ENCODE assay signal across 8 cellular contexts in the genomic region with DNA sequence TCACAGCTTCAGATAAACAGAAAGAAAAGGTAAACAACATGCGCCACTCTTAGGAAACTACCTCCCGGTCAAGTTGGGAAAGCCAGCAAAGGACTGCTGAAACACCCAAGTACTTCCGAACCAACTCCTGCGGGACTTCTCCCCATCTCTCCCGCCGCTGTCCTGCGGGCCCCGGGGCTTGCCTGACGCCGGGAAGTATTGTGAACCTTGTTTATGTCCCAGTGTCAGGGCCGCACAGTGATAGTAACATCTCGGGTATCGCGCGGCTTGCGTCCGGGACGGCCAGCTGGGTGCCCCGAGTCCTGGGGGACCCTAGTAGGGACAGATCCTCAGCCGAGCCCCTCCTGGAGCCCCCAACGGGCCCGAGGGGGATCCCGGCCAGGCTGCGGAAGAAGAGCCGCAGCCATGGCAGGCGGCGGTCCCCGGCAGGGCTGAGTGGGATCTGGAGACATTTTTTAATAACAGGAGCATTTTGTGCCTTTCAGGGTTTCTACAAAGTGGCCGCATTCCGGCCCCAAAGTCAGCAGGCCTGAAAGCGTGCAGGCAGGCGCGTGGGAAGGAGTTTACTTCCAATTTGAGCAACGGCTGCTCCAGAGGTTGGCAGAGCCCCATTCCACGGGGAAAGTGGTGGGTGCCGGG. TPM values are rescaled to one million over a fixed set of nuclear protein-coding genes. Genes with fewer than 3 reads are reported as not detected.
DNase-seq lines count a peak whose midpoint lies in the region; ATAC-seq and TF ChIP-seq lines count a peak whose summit lies in the region.

No MANE protein-coding gene starts in this region.

- WGBS in smooth muscle cell (ENCODE audit: low lambda C conversion rate): 1% methylated on average over 36 of the region's 36 CpGs

- H3K27ac ChIP-seq in C4-2B (peak overlapping the region; percentile 93), HUES48 (ENCODE audit: low read depth, low read length) (peak overlapping the region; percentile 94), smooth muscle cell (ENCODE audit: low read depth) (peak overlapping the region; percentile 89)

- H3K27me3 ChIP-seq in HUES48 (ENCODE audit: control insufficient read depth, insufficient read depth, low read length) (no peaks in the 10 kb centered on the region), smooth muscle cell (ENCODE audit: low read depth) (no peaks in the 10 kb centered on the region)

- H3K4me1 ChIP-seq in HUES48 (ENCODE audit: control insufficient read depth, insufficient read depth, low read length): peaks cover 15% of the 10 kb centered on the region; the same call in 1 of the 2 replicates
- H3K4me1 ChIP-seq in smooth muscle cell (ENCODE audit: low read depth): peaks cover 10% of the 10 kb centered on the region

- CTCF ChIA-PET in MCF 10A (lab: Yijun Ruan, JAX): no interaction called here

- H3K9me3 ChIP-seq in HUES48 (ENCODE audit: control insufficient read depth, insufficient read depth, low read length): no peaks in the 10 kb centered on the region
- H3K9me3 ChIP-seq in smooth muscle cell (replicated peaks; ENCODE audit: low read depth): no peaks in the 10 kb centered on the region

- POLR2A ChIA-PET in MCF 10A (lab: Yijun Ruan, JAX): interaction anchor here (0.6 to 6.9 kb wide), 17 partner anchors 17 to 482 kb away, joined by 3 to 83 read pairs (median 3); a partner anchor contains a TSS

- H3K9me3 Mint-ChIP-seq in T-helper 2 cell treated with Interferon-gamma antibody and Interleukin-4, amounts not matched to agents 5 μg/mL and 100 μg/mL, for 36 hours: no peaks in the 10 kb centered on the region
- H3K9me3 Mint-ChIP-seq in MCF 10A (ENCODE audit: unreplicated experiment): no peaks in the 10 kb centered on the region

- peaks cover 25% of the 10 kb centered on the region for H3K4me1 Mint-ChIP-seq in T-helper 2 cell treated with Interferon-gamma antibody and Interleukin-4, amounts not matched to agents 5 μg/mL and 100 μg/mL, for 36 hours (ENCODE audit: low read depth)
- H3K4me1 Mint-ChIP-seq in MCF 10A (ENCODE audit: insufficient read depth, unreplicated experiment): peaks cover 6% of the 10 kb centered on the region

- peak overlapping the region; percentile 88 for H3K27ac Mint-ChIP-seq in T-helper 2 cell treated with Interferon-gamma antibody and Interleukin-4, amounts not matched to agents 5 μg/mL and 100 μg/mL, for 36 hours
- peak overlapping the region; percentile 96 for H3K27ac Mint-ChIP-seq in MCF 10A (ENCODE audit: low read depth, unreplicated experiment)

- BruUV-seq in MCF 10A (replicated peaks; lab: Mats Ljungman, UMichigan): no TSS peak

- H3K36me3 ChIP-seq in HUES48 (ENCODE audit: control insufficient read depth, insufficient read depth, low read length) (peaks cover 7% of the 10 kb centered on the region), smooth muscle cell (ENCODE audit: low read depth) (peaks cover 7% of the 10 kb centered on the region)

- peaks cover 3% of the 10 kb centered on the region for H3F3A ChIP-seq in smooth muscle cell (ENCODE audit: low read depth)

- H4K20me1 ChIP-seq in smooth muscle cell (ENCODE audit: low read depth): peaks cover 35% of the 10 kb centered on the region

- peaks cover 54% of the 10 kb centered on the region for H3K79me2 ChIP-seq in smooth muscle cell (ENCODE audit: low read depth)

- H3K27me3 Mint-ChIP-seq in T-helper 2 cell treated with Interferon-gamma antibody and Interleukin-4, amounts not matched to agents 5 μg/mL and 100 μg/mL, for 36 hours (ENCODE audit: low read depth): no peaks in the 10 kb centered on the region
- no peaks in the 10 kb centered on the region for H3K27me3 Mint-ChIP-seq in MCF 10A (ENCODE audit: insufficient read depth, unreplicated experiment)

- H3K4me3 Mint-ChIP-seq in T-helper 2 cell treated with Interferon-gamma antibody and Interleukin-4, amounts not matched to agents 5 μg/mL and 100 μg/mL, for 36 hours: peak overlapping the region; percentile 96
- H3K4me3 Mint-ChIP-seq in MCF 10A (ENCODE audit: unreplicated experiment): peak overlapping the region; percentile 94

- peak overlapping the region; percentile 88 for H2AFZ ChIP-seq in smooth muscle cell (ENCODE audit: low read depth)

- no peak for TF ChIP-seq CTCF in C4-2B (conservative IDR thresholded peaks at IDR 0.05)
- TF ChIP-seq CTCF in MCF 10A (IDR thresholded peaks at IDR 0.05; ENCODE audit: unreplicated experiment): no peak
- no peak for TF ChIP-seq CTCF in smooth muscle cell (IDR thresholded peaks at IDR 0.05; ENCODE audit: borderline replicate concordance, insufficient read depth, poor library complexity, severe bottlenecking)

- H3K4me3 ChIP-seq in HUES48 (ENCODE audit: low read depth, low read length) (peak overlapping the region; percentile 69), smooth muscle cell (peak overlapping the region; percentile 79)

- intact Hi-C loops in MCF 10A (cut with micrococcal nuclease): loop anchor here (2.0 kb wide), 1 partner anchor 152 kb away; no protein-coding TSS in a partner anchor

- peaks cover 17% of the 10 kb centered on the region for H3K36me3 Mint-ChIP-seq in T-helper 2 cell treated with Interferon-gamma antibody and Interleukin-4, amounts not matched to agents 5 μg/mL and 100 μg/mL, for 36 hours (ENCODE audit: low read depth)
- peaks cover 40% of the 10 kb centered on the region for H3K36me3 Mint-ChIP-seq in MCF 10A (ENCODE audit: insufficient read depth, unreplicated experiment)

- H3K9ac ChIP-seq in HUES48 (ENCODE audit: low read depth, low read length) (peak overlapping the region; percentile 88), smooth muscle cell (ENCODE audit: low read depth) (peak overlapping the region; percentile 92)

- H3K4me2 ChIP-seq in smooth muscle cell: peak overlapping the region; percentile 92

- DNase-seq in T-helper 2 cell treated with Interferon-gamma antibody and Interleukin-4, amounts not matched to agents 5 μg/mL and 100 μg/mL, for 36 hours (ENCODE audit: low spot score): peak; percentile 46
- DNase-seq in MCF 10A (ENCODE audit: unreplicated experiment) (peak; percentile 69), iris pigment epithelial cell (ENCODE audit: low read depth) (peak; percentile 67), smooth muscle cell (lab: John Stamatoyannopoulos, UW; ENCODE audit: unreplicated experiment) (peak; percentile 51), DMS153 (lab: John Stamatoyannopoulos, UW) (no peak)

- ATAC-seq in GM19452 (IDR thresholded peaks at IDR 0.05; ENCODE audit: unreplicated experiment): peak; percentile 23

RNA-seq across cellular contexts. Expression of a gene that starts 0.7 kb away (rescaled TPM):
- total RNA-seq in MCF 10A (2022): 47.9 and 48.9 TPM in 2 replicates
- total RNA-seq in smooth muscle cell: 34.8 and 46.6 TPM in 2 replicates
- polyA plus RNA-seq in smooth muscle cell: 21.7 and 21.8 TPM in 2 replicates

RNA-seq across cellular contexts. Expression of a gene that starts 26.8 kb away (rescaled TPM):
- total RNA-seq in MCF 10A (2022): not detected in 2 replicates
- total RNA-seq in smooth muscle cell: 84.4 and 114 TPM in 2 replicates
- polyA plus RNA-seq in smooth muscle cell: 87.9 and 125 TPM in 2 replicates

RNA-seq across cellular contexts. Expression of a gene that starts 50.8 kb away (rescaled TPM):
- total RNA-seq in MCF 10A (2022) (26.3 and 31.0 TPM in 2 replicates), smooth muscle cell (13.4 and 14.3 TPM in 2 replicates)
- 10.4 and 11.6 TPM in 2 replicates for polyA plus RNA-seq in smooth muscle cell

Comparison
In these comparisons a context has a peak if more than half of its experiments do, and no peak if none do; other contexts are left out.
1. RNA of a gene that starts 26.8 kb away (total RNA-seq): 84.4 to 114 TPM in smooth muscle cell; not detected in MCF 10A; every median in the first group is over 10 times any median in the second.
2. Peak in every context shown above with its lines, with median percentiles within 50 percentile points of each other: H3K27ac ChIP-seq.